In genomic region chr18:76975577-76976110, GRCh38 we compare ENCODE assay signal across 11 cellular contexts.
"Had no signal": no experiment of that assay in that cellular context is flagged by ENCODE, and none has a peak within 500 bp of the region (broad histone marks: within the 10 kb centered on the region; RNA-seq: fewer than 3 reads in every experiment).

No MANE protein-coding gene starts in this region.

- DNase-seq: activated CD4-positive, alpha-beta T cell treated with anti-CD3 and anti-CD28 coated beads for 36 hours; activated CD8-positive, alpha-beta T cell treated with anti-CD3 and anti-CD28 coated beads for 36 hours; activated naive CD4-positive, alpha-beta T cell treated with anti-CD3 and anti-CD28 coated beads, Interleukin-2, amount 10 ng/mL, durations not matched to agents 7 days and 5 days; naive thymus-derived CD4-positive, alpha-beta T cell; retina; stimulated activated CD4-positive, alpha-beta T cell treated with anti-CD3 and anti-CD28 coated beads, Interleukin-2, amount 100 ng/mL, for 48 hours; stimulated activated naive CD4-positive, alpha-beta T cell treated with Interleukin-2 at 50 U/mL for 16 hours; substantia nigra; transverse colon had no signal

- H3K9me3 ChIP-seq: neutrophil, transverse colon had no signal

- H3K4me3 ChIP-seq: transverse colon had no signal

- H3K4me3 Mint-ChIP-seq: activated CD4-positive, alpha-beta T cell treated with anti-CD3 and anti-CD28 coated beads for 36 hours; activated CD8-positive, alpha-beta T cell treated with anti-CD3 and anti-CD28 coated beads for 36 hours; activated naive CD4-positive, alpha-beta T cell treated with anti-CD3 and anti-CD28 coated beads, Interleukin-2, amount 10 ng/mL, durations not matched to agents 7 days and 5 days; naive thymus-derived CD4-positive, alpha-beta T cell had no signal

- H3K27me3 ChIP-seq: neutrophil, transverse colon had no signal

- H3K36me3 ChIP-seq: transverse colon had no signal

- H3K27ac Mint-ChIP-seq: activated CD4-positive, alpha-beta T cell treated with anti-CD3 and anti-CD28 coated beads for 36 hours; activated CD8-positive, alpha-beta T cell treated with anti-CD3 and anti-CD28 coated beads for 36 hours; activated naive CD4-positive, alpha-beta T cell treated with anti-CD3 and anti-CD28 coated beads, Interleukin-2, amount 10 ng/mL, durations not matched to agents 7 days and 5 days had no signal

- H3K27me3 Mint-ChIP-seq: activated CD4-positive, alpha-beta T cell treated with anti-CD3 and anti-CD28 coated beads for 36 hours; activated CD8-positive, alpha-beta T cell treated with anti-CD3 and anti-CD28 coated beads for 36 hours; activated naive CD4-positive, alpha-beta T cell treated with anti-CD3 and anti-CD28 coated beads, Interleukin-2, amount 10 ng/mL, durations not matched to agents 7 days and 5 days; naive thymus-derived CD4-positive, alpha-beta T cell had no signal

- H3K4me1 Mint-ChIP-seq: activated naive CD4-positive, alpha-beta T cell treated with anti-CD3 and anti-CD28 coated beads, Interleukin-2, amount 10 ng/mL, durations not matched to agents 7 days and 5 days had no signal

- H3K9me3 Mint-ChIP-seq: activated CD8-positive, alpha-beta T cell treated with anti-CD3 and anti-CD28 coated beads for 36 hours; activated naive CD4-positive, alpha-beta T cell treated with anti-CD3 and anti-CD28 coated beads, Interleukin-2, amount 10 ng/mL, durations not matched to agents 7 days and 5 days; naive thymus-derived CD4-positive, alpha-beta T cell had no signal

- ATAC-seq: activated CD4-positive, alpha-beta T cell treated with anti-CD3 and anti-CD28 coated beads for 36 hours; activated CD8-positive, alpha-beta T cell treated with anti-CD3 and anti-CD28 coated beads for 36 hours; esophagus mucosa; naive thymus-derived CD4-positive, alpha-beta T cell had no signal

- H3K27ac ChIP-seq: neutrophil had no signal
